Comparison of ENCODE assay signal across 9 cellular contexts in the genomic region with DNA sequence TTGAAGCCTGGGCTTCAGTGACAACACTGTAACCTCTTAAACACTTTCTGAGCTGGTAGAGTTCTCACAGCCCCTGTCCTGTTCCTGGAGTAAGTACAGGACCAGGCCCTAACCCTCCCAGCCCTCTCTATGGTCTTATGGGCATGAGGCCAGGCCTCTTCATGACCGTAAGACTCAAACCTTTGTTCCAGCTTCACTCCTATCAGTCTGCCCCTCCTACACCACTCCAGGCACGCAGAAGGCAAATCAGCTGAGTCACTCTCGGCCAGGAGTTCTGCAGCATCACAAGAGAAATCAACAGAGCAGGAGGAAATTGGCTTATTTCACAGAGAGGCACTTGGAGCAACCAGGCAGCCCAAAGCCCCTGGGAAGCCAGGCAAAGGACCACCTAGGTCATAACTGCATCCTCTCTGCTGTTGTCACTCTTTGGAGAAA. TPM values are rescaled to one million over a fixed set of nuclear protein-coding genes. Genes with fewer than 3 reads are reported as not detected.
DNase-seq lines count a peak whose midpoint lies in the region; ATAC-seq, FAIRE-seq and TF ChIP-seq lines count a peak whose summit lies in the region.
"Had no signal": no experiment of that assay in that cellular context is flagged by ENCODE, and none has a peak within 500 bp of the region (broad histone marks: within the 10 kb centered on the region; RNA-seq: fewer than 3 reads in every experiment).

No MANE protein-coding gene starts in this region.

- H3K27me3 Mint-ChIP-seq in type B pancreatic cell = peaks cover 21% of the 10 kb centered on the region

- no peaks in the 10 kb centered on the region for H3K4me1 ChIP-seq in psoas muscle

- H3K27ac Mint-ChIP-seq in type B pancreatic cell = peak overlapping the region; percentile 69

- FAIRE-seq in RCC 7860 (lab: Jason Lieb, UNC) = no peak

- WGBS in psoas muscle, 3 donors = 38 to 54% (median 48%) methylated on average over 3 of the region's 3 CpGs

- no peak overlapping the region for H3K27ac ChIP-seq in psoas muscle

- no peaks in the 10 kb centered on the region for H3K9me3 ChIP-seq in psoas muscle

- H3K4me3 Mint-ChIP-seq in type B pancreatic cell = no peak overlapping the region

- no peaks in the 10 kb centered on the region for H3K36me3 Mint-ChIP-seq in type B pancreatic cell

- intact Hi-C loops in psoas muscle (cut with DNase I) = no loop called here

- H3K9me3 Mint-ChIP-seq in type B pancreatic cell = no peaks in the 10 kb centered on the region

- TF ChIP-seq CTCF in fibroblast of pulmonary artery (IDR thresholded peaks at IDR 0.05; ENCODE audit: low read length, missing control alignments) (no peak), type B pancreatic cell (conservative IDR thresholded peaks at IDR 0.05) (no peak), psoas muscle (IDR thresholded peaks at IDR 0.05) (no peak)

- no peak overlapping the region for H3K4me3 ChIP-seq in fibroblast of pulmonary artery (replicated peaks; ENCODE audit: low read depth, low read length)
- H3K4me3 ChIP-seq in psoas muscle = no peak overlapping the region

- H3K27me3 ChIP-seq in psoas muscle (ENCODE audit: insufficient read depth in 3 of 3, low read length in 2 of 3) = peaks cover 0 to 5% (median 0%) of the 10 kb centered on the region in 3 donors

- peaks cover 8% of the 10 kb centered on the region for H3K4me1 Mint-ChIP-seq in type B pancreatic cell (ENCODE audit: unreplicated experiment)

- DNase-seq in NCI-H82 (lab: John Stamatoyannopoulos, UW) = peak; percentile 46
- no peak for DNase-seq in NCI-H82 treated with DMSO at 0.1 percent for 48 hours (lab: John Stamatoyannopoulos, UW; ENCODE audit: unreplicated experiment)
- peak; percentile 67 for DNase-seq in RCC 7860 (ENCODE audit: low spot score)
- DNase-seq in fibroblast of pulmonary artery (ENCODE audit: low read depth) = peak; percentile 96
- no peak for DNase-seq in type B pancreatic cell (ENCODE audit: extremely low spot score, unreplicated experiment)
- DNase-seq in psoas muscle = no peak
- DNase-seq in activated CD4-positive, alpha-beta T cell treated with anti-CD3 and anti-CD28 coated beads, Interleukin-2, amount 50 U/mL, for 4 hours = no peak
- DNase-seq in stimulated activated CD4-positive, alpha-beta T cell treated with anti-CD3 and anti-CD28 coated beads, Interleukin-1b, Interleukin-23, amount 100 ng/mL, for 48 hours = no peak

- ATAC-seq in psoas muscle = no peak
- ATAC-seq: activated CD4-positive, CD25-positive, alpha-beta regulatory T cell treated with anti-CD3 and anti-CD28 coated beads, Interleukin-2, amount 50 U/mL, for 24 hours had no signal

- H3K36me3 ChIP-seq in psoas muscle (ENCODE audit: insufficient read depth in 1 of 2, low read depth in 1 of 2) = no peaks in the 10 kb centered on the region

RNA-seq across cellular contexts. Expression of a gene that starts 25.3 kb away (rescaled TPM):
- 49.2 and 72.6 TPM in 2 replicates for total RNA-seq in type B pancreatic cell (ENCODE audit: low replicate concordance)
- 10 to 100 TPM; 17.2 to 30.4 (median 19.5) TPM for total RNA-seq in psoas muscle
- polyA plus RNA-seq in psoas muscle = 10 to 100 TPM in 1 of 3 donors, 1 to 10 TPM in 2; 1.7 to 12.3 (median 2.4) TPM

Comparison
In these comparisons a context has a peak if more than half of its experiments do, and no peak if none do; other contexts are left out.
1. DNase-seq: peak in NCI-H82 (single experiment), RCC 7860 (single experiment) and fibroblast of pulmonary artery (single experiment); none in NCI-H82 treated with DMSO at 0.1 percent for 48 hours (single experiment), type B pancreatic cell (single experiment), psoas muscle (0 of 2), activated CD4-positive, alpha-beta T cell treated with anti-CD3 and anti-CD28 coated beads, Interleukin-2, amount 50 U/mL, for 4 hours (0 of 2) and stimulated activated CD4-positive, alpha-beta T cell treated with anti-CD3 and anti-CD28 coated beads, Interleukin-1b, Interleukin-23, amount 100 ng/mL, for 48 hours (single experiment).